18 cellular contexts compared by ENCODE assay signal in genomic region chr3:100257601-100258000, GRCh38. TPM values are rescaled to one million over a fixed set of nuclear protein-coding genes. Genes with fewer than 3 reads are reported as not detected.
A peak's percentile ranks its signal among the peaks of the same experiment; 100 is the strongest.
DNase-seq lines count a peak whose midpoint lies in the region; ATAC-seq and TF ChIP-seq lines count a peak whose summit lies in the region.
"Had no signal": no experiment of that assay in that cellular context is flagged by ENCODE, and none has a peak within 500 bp of the region (broad histone marks: within the 10 kb centered on the region; RNA-seq: fewer than 3 reads in every experiment).

No MANE protein-coding gene starts in this region.

- no peak overlapping the region for H3K27ac Mint-ChIP-seq in activated CD4-positive, alpha-beta memory T cell treated with anti-CD3 and anti-CD28 coated beads for 36 hours
- H3K27ac Mint-ChIP-seq in activated CD4-positive, alpha-beta memory T cell treated with anti-CD3 and anti-CD28 coated beads, Interleukin-2, amount 10 ng/mL, durations not matched to agents 7 days and 5 days: no peak overlapping the region
- H3K27ac Mint-ChIP-seq: activated naive CD8-positive, alpha-beta T cell treated with anti-CD3 and anti-CD28 coated beads for 36 hours; stimulated activated naive CD8-positive, alpha-beta T cell treated with anti-CD3 and anti-CD28 coated beads, Interleukin-15, Interleukin-2, amounts not matched to agents 100 ng/mL and 50 ng/mL, for 24 hours had no signal

- H3K4me1 Mint-ChIP-seq in activated CD4-positive, alpha-beta memory T cell treated with anti-CD3 and anti-CD28 coated beads for 36 hours (ENCODE audit: low read depth): peaks cover 29% of the 10 kb centered on the region
- H3K4me1 Mint-ChIP-seq in activated CD4-positive, alpha-beta memory T cell treated with anti-CD3 and anti-CD28 coated beads, Interleukin-2, amount 10 ng/mL, durations not matched to agents 7 days and 5 days: peaks cover 24% of the 10 kb centered on the region

- H3K27me3 Mint-ChIP-seq in activated CD4-positive, alpha-beta memory T cell treated with anti-CD3 and anti-CD28 coated beads for 36 hours: no peaks in the 10 kb centered on the region
- H3K27me3 Mint-ChIP-seq in activated CD4-positive, alpha-beta memory T cell treated with anti-CD3 and anti-CD28 coated beads, Interleukin-2, amount 10 ng/mL, durations not matched to agents 7 days and 5 days: no peaks in the 10 kb centered on the region
- H3K27me3 Mint-ChIP-seq: activated naive CD8-positive, alpha-beta T cell treated with anti-CD3 and anti-CD28 coated beads for 36 hours; stimulated activated naive CD8-positive, alpha-beta T cell treated with anti-CD3 and anti-CD28 coated beads, Interleukin-15, Interleukin-2, amounts not matched to agents 100 ng/mL and 50 ng/mL, for 24 hours had no signal

- H3K36me3 Mint-ChIP-seq in activated CD4-positive, alpha-beta memory T cell treated with anti-CD3 and anti-CD28 coated beads for 36 hours: no peaks in the 10 kb centered on the region
- H3K36me3 Mint-ChIP-seq in activated CD4-positive, alpha-beta memory T cell treated with anti-CD3 and anti-CD28 coated beads, Interleukin-2, amount 10 ng/mL, durations not matched to agents 7 days and 5 days (ENCODE audit: low read depth): peaks cover 2% of the 10 kb centered on the region
- H3K36me3 Mint-ChIP-seq: activated naive CD8-positive, alpha-beta T cell treated with anti-CD3 and anti-CD28 coated beads for 36 hours had no signal

- peak overlapping the region; percentile 33 for H3K27ac ChIP-seq in smooth muscle cell (ENCODE audit: low read depth)
- no peak overlapping the region for H3K27ac ChIP-seq in right cardiac atrium (ENCODE audit: low read length)

- DNase-seq in activated CD4-positive, alpha-beta memory T cell treated with anti-CD3 and anti-CD28 coated beads for 36 hours: peak; percentile 33
- no peak for DNase-seq in activated CD4-positive, alpha-beta memory T cell treated with anti-CD3 and anti-CD28 coated beads, Interleukin-2, amount 10 ng/mL, durations not matched to agents 7 days and 5 days
- DNase-seq in MG63: peak; percentile 79
- DNase-seq in fibroblast of peridontal ligament (ENCODE audit: extremely low read depth): peak; percentile 54
- DNase-seq in smooth muscle cell (lab: John Stamatoyannopoulos, UW; ENCODE audit: unreplicated experiment): no peak
- DNase-seq in GM10248 (ENCODE audit: extremely low spot score): no peak
- no peak for DNase-seq in NCI-H526 (lab: John Stamatoyannopoulos, UW)
- DNase-seq in right cardiac atrium: no peak
- DNase-seq: activated CD4-positive, CD25-positive, alpha-beta regulatory T cell; activated CD8-positive, alpha-beta memory T cell treated with anti-CD3 and anti-CD28 coated beads, Interleukin-2, amount 50 U/mL, for 4 hours; activated naive CD8-positive, alpha-beta T cell treated with anti-CD3 and anti-CD28 coated beads for 36 hours; cerebellar nuclear complex; GF-D8; NCI-H187; nucleus accumbens; T-helper 1 cell had no signal

- intact Hi-C loops in activated CD4-positive, alpha-beta memory T cell treated with anti-CD3 and anti-CD28 coated beads for 36 hours (cut with micrococcal nuclease): no loop called here
- intact Hi-C loops in right cardiac atrium (cut with DNase I): loop anchor here in 3 of 4 donors (5.0 to 10.0 kb wide), 4 partner anchors 93 to 425 kb away; no protein-coding TSS in a partner anchor

- no peak for TF ChIP-seq CTCF in smooth muscle cell (IDR thresholded peaks at IDR 0.05; ENCODE audit: borderline replicate concordance, insufficient read depth, poor library complexity, severe bottlenecking)
- TF ChIP-seq CTCF in GM10248 (IDR thresholded peaks at IDR 0.05; ENCODE audit: control extremely low read depth, extremely low read depth, low read depth, missing control alignments): no peak

- no peak overlapping the region for H3K9ac ChIP-seq in smooth muscle cell (ENCODE audit: low read depth)

- H3F3A ChIP-seq in smooth muscle cell (ENCODE audit: low read depth): peaks cover 13% of the 10 kb centered on the region

- H4K20me1 ChIP-seq in smooth muscle cell (ENCODE audit: low read depth): peaks cover 10% of the 10 kb centered on the region

- POLR2A ChIA-PET in activated CD4-positive, alpha-beta memory T cell treated with anti-CD3 and anti-CD28 coated beads for 36 hours (lab: Charles Lee): no interaction called here
- POLR2A ChIA-PET in activated CD4-positive, alpha-beta memory T cell treated with anti-CD3 and anti-CD28 coated beads, Interleukin-2, amount 10 ng/mL, durations not matched to agents 7 days and 5 days (lab: Charles Lee): no interaction called here
- POLR2A ChIA-PET in GM10248 (lab: Yijun Ruan, JAX): no interaction called here

- no peak overlapping the region for H3K4me3 ChIP-seq in MG63
- H3K4me3 ChIP-seq in smooth muscle cell: no peak overlapping the region
- H3K4me3 ChIP-seq in right cardiac atrium (ENCODE audit: low read length): no peak overlapping the region

- peak overlapping the region; percentile 38 for H3K4me2 ChIP-seq in smooth muscle cell

- no peaks in the 10 kb centered on the region for H3K9me3 Mint-ChIP-seq in activated CD4-positive, alpha-beta memory T cell treated with anti-CD3 and anti-CD28 coated beads for 36 hours
- no peaks in the 10 kb centered on the region for H3K9me3 Mint-ChIP-seq in activated CD4-positive, alpha-beta memory T cell treated with anti-CD3 and anti-CD28 coated beads, Interleukin-2, amount 10 ng/mL, durations not matched to agents 7 days and 5 days
- H3K9me3 Mint-ChIP-seq: activated naive CD8-positive, alpha-beta T cell treated with anti-CD3 and anti-CD28 coated beads for 36 hours; stimulated activated naive CD8-positive, alpha-beta T cell treated with anti-CD3 and anti-CD28 coated beads, Interleukin-15, Interleukin-2, amounts not matched to agents 100 ng/mL and 50 ng/mL, for 24 hours had no signal

- H3K4me1 ChIP-seq in smooth muscle cell (ENCODE audit: low read depth): peaks cover 30% of the 10 kb centered on the region
- no peaks in the 10 kb centered on the region for H3K4me1 ChIP-seq in right cardiac atrium (ENCODE audit: control insufficient read depth, insufficient read depth, low read length)

- H3K4me3 Mint-ChIP-seq in activated CD4-positive, alpha-beta memory T cell treated with anti-CD3 and anti-CD28 coated beads for 36 hours: no peak overlapping the region
- no peak overlapping the region for H3K4me3 Mint-ChIP-seq in activated CD4-positive, alpha-beta memory T cell treated with anti-CD3 and anti-CD28 coated beads, Interleukin-2, amount 10 ng/mL, durations not matched to agents 7 days and 5 days
- H3K4me3 Mint-ChIP-seq: activated naive CD8-positive, alpha-beta T cell treated with anti-CD3 and anti-CD28 coated beads for 36 hours; stimulated activated naive CD8-positive, alpha-beta T cell treated with anti-CD3 and anti-CD28 coated beads, Interleukin-15, Interleukin-2, amounts not matched to agents 100 ng/mL and 50 ng/mL, for 24 hours had no signal

- H3K27me3 ChIP-seq in MG63 (no peaks in the 10 kb centered on the region), smooth muscle cell (ENCODE audit: low read depth) (no peaks in the 10 kb centered on the region), right cardiac atrium (ENCODE audit: control insufficient read depth, insufficient read depth) (no peaks in the 10 kb centered on the region)

- peaks cover 2% of the 10 kb centered on the region; the same call in 1 of the 2 replicates for H3K36me3 ChIP-seq in MG63
- H3K36me3 ChIP-seq in smooth muscle cell (ENCODE audit: low read depth): no peaks in the 10 kb centered on the region

- 49% methylated on average over 3 of the region's 3 CpGs for WGBS in smooth muscle cell (ENCODE audit: low lambda C conversion rate)
- WGBS in right cardiac atrium: 67% methylated on average over 3 of the region's 3 CpGs

- peaks cover 16% of the 10 kb centered on the region for H3K79me2 ChIP-seq in smooth muscle cell (ENCODE audit: low read depth)

- no peak overlapping the region for H2AFZ ChIP-seq in smooth muscle cell (ENCODE audit: low read depth)

- CTCF ChIA-PET in activated CD4-positive, alpha-beta memory T cell treated with anti-CD3 and anti-CD28 coated beads for 36 hours (lab: Charles Lee): interaction anchor here (0.7 to 4.2 kb wide), 3 partner anchors 168 to 426 kb away, joined by 3 to 98 read pairs (median 9); no protein-coding TSS in a partner anchor
- CTCF ChIA-PET in activated CD4-positive, alpha-beta memory T cell treated with anti-CD3 and anti-CD28 coated beads, Interleukin-2, amount 10 ng/mL, durations not matched to agents 7 days and 5 days (lab: Charles Lee): interaction anchor here (1.1 to 5.2 kb wide), 4 partner anchors 19 to 427 kb away, joined by 4 to 91 read pairs (median 66); no protein-coding TSS in a partner anchor
- CTCF ChIA-PET in GM10248 (lab: Yijun Ruan, JAX): interaction anchor here (0.8 to 5.2 kb wide), 4 partner anchors 189 to 426 kb away, joined by 3 to 39 read pairs (median 4); no protein-coding TSS in a partner anchor

- no peak for ATAC-seq in right cardiac atrium
- ATAC-seq: Panc1 had no signal

- no peaks in the 10 kb centered on the region for H3K9me3 ChIP-seq in MG63
- no peaks in the 10 kb centered on the region for H3K9me3 ChIP-seq in smooth muscle cell (replicated peaks; ENCODE audit: low read depth)
- H3K9me3 ChIP-seq in right cardiac atrium (ENCODE audit: control insufficient read depth, low read length): no peaks in the 10 kb centered on the region

RNA-seq across cellular contexts. Expression of gene TBC1D23, which starts 3.2 kb away (rescaled TPM):
- 10 to 100 TPM; 17.8 to 22.7 TPM for total RNA-seq in activated CD4-positive, alpha-beta memory T cell treated with anti-CD3 and anti-CD28 coated beads for 36 hours
- total RNA-seq in activated CD4-positive, alpha-beta memory T cell treated with anti-CD3 and anti-CD28 coated beads, Interleukin-2, amount 10 ng/mL, durations not matched to agents 7 days and 5 days: 10 to 100 TPM; 26.5 to 29.3 TPM
- total RNA-seq in MG63 (2014; rRNA removed; shearing (Covaris generic); ENCODE audit: low replicate concordance): 39.4 and 167 TPM in 2 replicates
- 77.7 and 120 TPM in 2 replicates for total RNA-seq in smooth muscle cell
- 30.0 and 36.0 TPM in 2 replicates for polyA plus RNA-seq in smooth muscle cell
- 10 to 100 TPM; 26.1 to 37.4 (median 32.3) TPM for total RNA-seq in right cardiac atrium
- polyA plus RNA-seq in right cardiac atrium: 15.0 TPM

Comparison
In these comparisons a context has a peak if more than half of its experiments do, and no peak if none do; other contexts are left out.
1. DNase-seq: peak in activated CD4-positive, alpha-beta memory T cell treated with anti-CD3 and anti-CD28 coated beads for 36 hours (single experiment), MG63 (single experiment) and fibroblast of peridontal ligament (single experiment); none in activated CD4-positive, alpha-beta memory T cell treated with anti-CD3 and anti-CD28 coated beads, Interleukin-2, amount 10 ng/mL, durations not matched to agents 7 days and 5 days (single experiment), smooth muscle cell (single experiment), GM10248 (single experiment), NCI-H526 (0 of 2) and right cardiac atrium (0 of 3).